Comparison of ENCODE assay signal across 31 cellular contexts in genomic region chr1:40151457-40152079, GRCh38.
"Had no signal": no experiment of that assay in that cellular context is flagged by ENCODE, and none has a peak within 500 bp of the region (broad histone marks: within the 10 kb centered on the region; RNA-seq: fewer than 3 reads in every experiment).

No MANE protein-coding gene starts in this region.

- H3K4me3 ChIP-seq: colonic mucosa, esophagus muscularis mucosa, heart right ventricle, left lung, neural progenitor cell, prostate gland, right atrium auricular region, smooth muscle cell, testis, tibial artery had no signal

- H3K4me2 ChIP-seq: neural progenitor cell, smooth muscle cell had no signal

- H3K9ac ChIP-seq: neural progenitor cell had no signal

- H3K27ac Mint-ChIP-seq: dendritic cell treated with granulocyte-macrophage colony-stimulating factor and Interleukin-4, amounts not matched to agents 40 ng/mL and 50 ng/mL, for 4 days; endodermal cell; nephron; neural progenitor cell; type B pancreatic cell had no signal

- H3K4me1 ChIP-seq: colonic mucosa, neural progenitor cell, prostate gland, right atrium auricular region, testis, tibial artery had no signal

- H3K4me3 Mint-ChIP-seq: dendritic cell treated with granulocyte-macrophage colony-stimulating factor and Interleukin-4, amounts not matched to agents 40 ng/mL and 50 ng/mL, for 4 days; endodermal cell; nephron; neural progenitor cell; type B pancreatic cell had no signal

- H3K27me3 ChIP-seq: colonic mucosa, right atrium auricular region, testis had no signal

- H3K9me3 Mint-ChIP-seq: dendritic cell treated with granulocyte-macrophage colony-stimulating factor and Interleukin-4, amounts not matched to agents 40 ng/mL and 50 ng/mL, for 4 days; endodermal cell; naive thymus-derived CD4-positive, alpha-beta T cell; nephron; neural progenitor cell; type B pancreatic cell had no signal

- H3K27ac ChIP-seq: colonic mucosa, esophagus muscularis mucosa, heart right ventricle, left lung, neural progenitor cell, prostate gland, right atrium auricular region, testis, tibial artery had no signal

- H3K9me3 ChIP-seq: colonic mucosa, esophagus muscularis mucosa, heart right ventricle, left lung, prostate gland, right atrium auricular region, testis, tibial artery had no signal

- H3K4me1 Mint-ChIP-seq: nephron, neural progenitor cell had no signal

- ATAC-seq: heart right ventricle; left cardiac atrium; left lung; naive thymus-derived CD4-positive, alpha-beta T cell; sciatic nerve had no signal

- H3K36me3 ChIP-seq: colonic mucosa, esophagus muscularis mucosa, heart right ventricle, left lung, neural progenitor cell, prostate gland, right atrium auricular region, tibial artery had no signal

- H2AFZ ChIP-seq: neural progenitor cell had no signal

- DNase-seq: colonic mucosa; effector CD8-positive, alpha-beta T cell; endodermal cell; foreskin melanocyte; glutamatergic neuron; heart right ventricle; hippocampal formation; left cardiac atrium; left lung; mammary epithelial cell; mesendoderm; midbrain; naive thymus-derived CD4-positive, alpha-beta T cell; nucleus accumbens; stimulated activated CD4-positive, alpha-beta T cell treated with anti-CD3 and anti-CD28 coated beads, Interleukin-12 subunit alpha, Interleukin-12 subunit beta, amount 100 ng/mL, for 4 hours; stimulated activated CD4-positive, alpha-beta T cell treated with anti-CD3 and anti-CD28 coated beads, Interleukin-1b, Interleukin-23, amount 100 ng/mL, for 48 hours; stimulated activated CD4-positive, alpha-beta T cell treated with anti-CD3 and anti-CD28 coated beads, Interleukin-4, amount 100 ng/mL, for 1 hour; stimulated activated CD8-positive, alpha-beta memory T cell treated with anti-CD3 and anti-CD28 coated beads, Interleukin-4, amount 100 ng/mL, for 48 hours; stimulated activated naive CD4-positive, alpha-beta T cell treated with Interleukin-2 at 50 U/mL for 16 hours; substantia nigra; testis; tibial artery had no signal
